1 cellular context compared by ENCODE assay signal in the genomic region with DNA sequence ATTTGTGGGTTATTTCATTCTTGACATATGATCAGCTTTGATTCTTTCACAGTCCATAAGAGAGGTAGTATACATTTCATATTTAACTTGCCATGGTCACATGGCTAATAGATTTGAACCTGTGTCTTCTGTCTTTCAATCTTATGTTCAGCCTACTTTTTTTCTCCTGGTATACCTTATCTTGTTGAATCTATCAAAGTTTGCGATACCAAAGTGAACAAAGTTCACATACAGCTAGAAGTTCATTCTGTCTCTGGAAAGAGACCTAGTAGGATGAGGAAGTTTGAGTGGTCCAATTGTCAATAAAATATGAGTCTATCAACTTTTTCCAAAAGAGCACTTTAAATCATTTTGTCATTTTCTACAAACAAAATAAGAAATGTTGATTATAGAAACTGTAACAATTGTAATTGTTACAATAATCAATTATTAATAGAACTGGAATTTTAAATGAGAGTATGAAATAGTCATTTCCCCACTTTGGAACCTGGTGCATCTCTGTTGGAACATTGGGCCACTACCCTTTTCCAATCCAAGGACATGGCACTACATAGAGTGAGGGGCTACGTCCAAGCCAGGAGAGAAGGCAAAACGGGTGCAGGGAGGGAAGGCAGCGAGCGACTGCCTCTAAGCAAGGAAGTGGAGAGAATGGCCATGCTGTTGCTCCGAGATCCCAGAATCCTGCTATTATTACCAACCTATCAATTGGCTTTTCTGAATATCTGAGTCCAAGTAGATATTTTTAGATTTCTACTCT.
TF ChIP-seq lines count a peak whose summit lies in the region.

No MANE protein-coding gene starts in this region.

TF ChIP-seq in HepG2, 621 proteins besides CTCF, POLR2A, EP300 and RAD21 (continued from another document):
- TF ChIP-seq EHMT2 (IDR thresholded peaks at IDR 0.05; ENCODE audit: borderline replicate concordance, low read depth, low read length) (peak; percentile 50; the same call in 1 of the 2 replicates), CREM (IDR thresholded peaks at IDR 0.05) (0 out of 2 replicates have a peak, but pooled peaks have one; percentile 29), CREM (CRISPR knock-in tag; IDR thresholded peaks at IDR 0.05) (no peak), FOXA3 (CRISPR knock-in tag; IDR thresholded peaks at IDR 0.05) (peak; percentile 58), CHD4 (IDR thresholded peaks at IDR 0.05; ENCODE audit: borderline replicate concordance, low read length) (no peak)
